Comparison of ENCODE assay signal across 16 cellular contexts in the genomic region with DNA sequence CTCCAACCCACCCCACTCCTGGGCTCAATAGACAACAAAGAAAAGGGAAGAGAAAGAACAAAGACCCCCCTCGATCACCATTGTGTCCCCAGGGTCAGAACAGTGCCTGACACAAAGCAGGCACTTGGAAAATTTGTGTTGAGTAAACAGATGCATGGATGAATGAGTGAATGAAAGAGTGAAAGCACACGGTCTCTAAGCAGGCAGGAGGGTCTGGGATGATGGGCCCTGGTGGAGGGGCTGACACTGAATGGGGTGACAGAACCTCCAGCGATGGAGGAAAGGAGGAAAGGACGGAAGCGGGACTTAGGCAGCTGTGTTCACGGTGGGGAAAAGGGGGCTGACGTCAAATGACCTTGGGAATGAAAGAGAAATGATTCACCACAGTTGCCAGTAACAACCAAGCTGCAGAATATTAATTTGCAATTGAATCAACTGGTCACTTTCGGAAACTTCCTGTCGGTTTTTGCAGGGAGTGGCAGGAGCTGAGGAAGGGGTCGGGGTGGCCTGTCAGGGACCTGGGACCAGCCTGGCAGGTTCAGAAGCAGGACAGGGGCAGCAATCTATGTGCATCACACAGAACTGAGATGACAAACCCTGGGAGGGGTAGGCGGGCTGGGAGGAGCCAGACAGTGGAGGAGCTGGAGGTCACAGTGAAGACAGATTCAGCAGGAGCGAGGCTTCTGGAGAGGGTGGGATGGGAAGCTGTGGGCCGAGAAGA. TPM values are rescaled to one million over a fixed set of nuclear protein-coding genes. Genes with fewer than 3 reads are reported as not detected.
DNase-seq lines count a peak whose midpoint lies in the region; ATAC-seq and TF ChIP-seq lines count a peak whose summit lies in the region.
"Had no signal": no experiment of that assay in that cellular context is flagged by ENCODE, and none has a peak within 500 bp of the region (broad histone marks: within the 10 kb centered on the region; RNA-seq: fewer than 3 reads in every experiment).

No MANE protein-coding gene starts in this region.

- no peak overlapping the region for H2BK5ac ChIP-seq in neuronal stem cell (ENCODE audit: low read length)

- H3K4me1 ChIP-seq in BE2C (peaks cover 7% of the 10 kb centered on the region), NT2/D1 (ENCODE audit: insufficient read depth, insufficient read length) (peaks cover 18% of the 10 kb centered on the region), neuronal stem cell (ENCODE audit: control insufficient read depth in 2 of 2, insufficient read depth in 1 of 2, low read depth in 1 of 2, low read length in 2 of 2) (peaks cover 9 to 19% of the 10 kb centered on the region in 2 donors)
- H3K4me1 ChIP-seq: esophagus squamous epithelium had no signal

- H2BK15ac ChIP-seq in neuronal stem cell (ENCODE audit: low read length) = no peak overlapping the region

- no peak overlapping the region for H2BK12ac ChIP-seq in neuronal stem cell (ENCODE audit: low read length)

- H3K23ac ChIP-seq in neuronal stem cell (ENCODE audit: low read depth, low read length, poor library complexity) = no peak overlapping the region

- H3K9me3 Mint-ChIP-seq in activated T-helper 1 cell treated with anti-CD3 and anti-CD28 coated beads, Interleukin-12 subunit alpha, Interleukin-12 subunit beta, Interleukin-2, Interleukin-4 antibody, amounts not matched to agents 30 ng/mL and 10 ng/mL and 1 ng/mL, durations not matched to agents 14 hours and 24 hours and 36 hours = no peaks in the 10 kb centered on the region
- H3K9me3 Mint-ChIP-seq in immature natural killer cell = no peaks in the 10 kb centered on the region

- H3K14ac ChIP-seq in neuronal stem cell (ENCODE audit: low read length) = no peak overlapping the region

- H2AK5ac ChIP-seq in neuronal stem cell (ENCODE audit: low read depth, low read length) = peak overlapping the region; percentile 21

- H3K79me1 ChIP-seq in neuronal stem cell (ENCODE audit: low read depth, low read length) = no peaks in the 10 kb centered on the region

- peaks cover 9% of the 10 kb centered on the region for H3K27me3 Mint-ChIP-seq in activated T-helper 1 cell treated with anti-CD3 and anti-CD28 coated beads, Interleukin-12 subunit alpha, Interleukin-12 subunit beta, Interleukin-2, Interleukin-4 antibody, amounts not matched to agents 30 ng/mL and 10 ng/mL and 1 ng/mL, durations not matched to agents 14 hours and 24 hours and 36 hours (ENCODE audit: insufficient read depth)
- H3K27me3 Mint-ChIP-seq in immature natural killer cell (ENCODE audit: low read depth in 3 of 3) = peaks cover 3 to 19% (median 5%) of the 10 kb centered on the region in 3 donors

- no peak overlapping the region for H3K4me2 ChIP-seq in neuronal stem cell (ENCODE audit: insufficient read depth, low read length, poor library complexity, severe bottlenecking)

- no peak for ATAC-seq in HG03457 (IDR thresholded peaks at IDR 0.05; ENCODE audit: unreplicated experiment)
- ATAC-seq: activated CD4-positive, CD25-positive, alpha-beta regulatory T cell treated with anti-CD3 and anti-CD28 coated beads, Interleukin-2, amount 50 U/mL, for 24 hours; naive thymus-derived CD4-positive, alpha-beta T cell had no signal

- no peaks in the 10 kb centered on the region for H3K36me3 Mint-ChIP-seq in activated T-helper 1 cell treated with anti-CD3 and anti-CD28 coated beads, Interleukin-12 subunit alpha, Interleukin-12 subunit beta, Interleukin-2, Interleukin-4 antibody, amounts not matched to agents 30 ng/mL and 10 ng/mL and 1 ng/mL, durations not matched to agents 14 hours and 24 hours and 36 hours (ENCODE audit: low read depth)
- no peaks in the 10 kb centered on the region for H3K36me3 Mint-ChIP-seq in immature natural killer cell
- H3K36me3 Mint-ChIP-seq: naive thymus-derived CD4-positive, alpha-beta T cell had no signal

- no CpG with 5 or more reads among the region's 13 CpGs for WGBS in neuronal stem cell (ENCODE audit: extremely low coverage in 2 of 2, insufficient read length in 2 of 2, insufficient replicate concordance in 1 of 2), 2 donors

- peaks cover 1% of the 10 kb centered on the region for H3K4me1 Mint-ChIP-seq in activated T-helper 1 cell treated with anti-CD3 and anti-CD28 coated beads, Interleukin-12 subunit alpha, Interleukin-12 subunit beta, Interleukin-2, Interleukin-4 antibody, amounts not matched to agents 30 ng/mL and 10 ng/mL and 1 ng/mL, durations not matched to agents 14 hours and 24 hours and 36 hours (ENCODE audit: low read depth)
- H3K4me1 Mint-ChIP-seq in immature natural killer cell = no peaks in the 10 kb centered on the region

- H3K9ac ChIP-seq in NT2/D1 (ENCODE audit: insufficient read length, low read depth) = no peak overlapping the region
- no peak overlapping the region for H3K9ac ChIP-seq in neuronal stem cell (ENCODE audit: low read depth, low read length, poor library complexity)

- H3K4me3 ChIP-seq in BE2C (ENCODE audit: low read depth, low read length) (no peak overlapping the region), NT2/D1 (ENCODE audit: insufficient read length, low read depth) (no peak overlapping the region), neuronal stem cell (ENCODE audit: low read length in 2 of 2) (no peak overlapping the region)
- H3K4me3 ChIP-seq: esophagus squamous epithelium, spleen had no signal

- H3K27ac ChIP-seq in neuronal stem cell (replicated peaks; ENCODE audit: low read length) = no peak overlapping the region
- H3K27ac ChIP-seq: esophagus squamous epithelium had no signal

- intact Hi-C loops in activated T-helper 1 cell treated with anti-CD3 and anti-CD28 coated beads, Interleukin-12 subunit alpha, Interleukin-12 subunit beta, Interleukin-2, Interleukin-4 antibody, amounts not matched to agents 30 ng/mL and 10 ng/mL and 1 ng/mL, durations not matched to agents 14 hours and 24 hours and 36 hours (cut with micrococcal nuclease) = no loop called here

- H3K4me3 Mint-ChIP-seq in activated T-helper 1 cell treated with anti-CD3 and anti-CD28 coated beads, Interleukin-12 subunit alpha, Interleukin-12 subunit beta, Interleukin-2, Interleukin-4 antibody, amounts not matched to agents 30 ng/mL and 10 ng/mL and 1 ng/mL, durations not matched to agents 14 hours and 24 hours and 36 hours = no peak overlapping the region
- no peak overlapping the region for H3K4me3 Mint-ChIP-seq in immature natural killer cell
- H3K4me3 Mint-ChIP-seq: naive thymus-derived CD4-positive, alpha-beta T cell had no signal

- no peak overlapping the region for H4K91ac ChIP-seq in neuronal stem cell (ENCODE audit: low read depth, low read length, poor library complexity)

- no peak overlapping the region for H3K18ac ChIP-seq in neuronal stem cell (ENCODE audit: low read length)

- H3K9me3 ChIP-seq in BE2C = no peaks in the 10 kb centered on the region
- peaks cover 10% of the 10 kb centered on the region for H3K9me3 ChIP-seq in NT2/D1 (ENCODE audit: insufficient read depth, low read length)
- peaks cover 0 to 2% of the 10 kb centered on the region in 2 donors for H3K9me3 ChIP-seq in neuronal stem cell (replicated peaks in 1 of 2; ENCODE audit: control insufficient read depth in 2 of 2, insufficient read depth in 1 of 2, low read depth in 1 of 2, low read length in 2 of 2)
- H3K9me3 ChIP-seq: esophagus squamous epithelium, spleen had no signal

- H3K27me3 ChIP-seq in BE2C = no peaks in the 10 kb centered on the region
- peaks cover 86% of the 10 kb centered on the region for H3K27me3 ChIP-seq in NT2/D1 (ENCODE audit: insufficient read depth, insufficient read length)
- H3K27me3 ChIP-seq in neuronal stem cell (ENCODE audit: control insufficient read depth in 3 of 3, insufficient read depth in 3 of 3, low read depth in 1 of 3, low read length in 3 of 3) = no peaks in the 10 kb centered on the region

- no peak for TF ChIP-seq CTCF in BE2C (IDR thresholded peaks at IDR 0.05; ENCODE audit: low read depth, low read length)

- DNase-seq in BE2C (peak; percentile 34), NT2/D1 (ENCODE audit: low read depth, low spot score) (peak; percentile 59), epidermal melanocyte (ENCODE audit: insufficient read length, low spot score) (peak; percentile 14), neuronal stem cell (ENCODE audit: low spot score) (peak; percentile 48), Ammon's horn (ENCODE audit: low spot score) (no peak), immature natural killer cell (no peak)
- no peak for DNase-seq in activated T-helper 1 cell treated with anti-CD3 and anti-CD28 coated beads, Interleukin-12 subunit alpha, Interleukin-12 subunit beta, Interleukin-2, Interleukin-4 antibody, amounts not matched to agents 30 ng/mL and 10 ng/mL and 1 ng/mL, durations not matched to agents 14 hours and 24 hours and 36 hours (ENCODE audit: low spot score)
- DNase-seq: esophagus squamous epithelium; naive thymus-derived CD4-positive, alpha-beta T cell; NCI-H1048; NCI-H82; spleen had no signal

- H2AFZ ChIP-seq in neuronal stem cell (ENCODE audit: low read length) = peak overlapping the region; percentile 13

- no peak overlapping the region for H2BK120ac ChIP-seq in neuronal stem cell (ENCODE audit: low read depth, low read length)

- no peak overlapping the region for H3K27ac Mint-ChIP-seq in activated T-helper 1 cell treated with anti-CD3 and anti-CD28 coated beads, Interleukin-12 subunit alpha, Interleukin-12 subunit beta, Interleukin-2, Interleukin-4 antibody, amounts not matched to agents 30 ng/mL and 10 ng/mL and 1 ng/mL, durations not matched to agents 14 hours and 24 hours and 36 hours
- no peak overlapping the region for H3K27ac Mint-ChIP-seq in immature natural killer cell

- no peak overlapping the region for H4K8ac ChIP-seq in neuronal stem cell (ENCODE audit: low read depth, low read length)

- H3K36me3 ChIP-seq in BE2C = no peaks in the 10 kb centered on the region
- no peaks in the 10 kb centered on the region for H3K36me3 ChIP-seq in NT2/D1 (ENCODE audit: insufficient read depth, insufficient read length, low read length)
- H3K36me3 ChIP-seq in neuronal stem cell (replicated peaks in 1 of 2; ENCODE audit: control insufficient read depth in 2 of 2, insufficient read depth in 2 of 2, low read length in 2 of 2) = no peaks in the 10 kb centered on the region
- H3K36me3 ChIP-seq: esophagus squamous epithelium, spleen had no signal

- no peak overlapping the region for H3K4ac ChIP-seq in neuronal stem cell (ENCODE audit: low read length)

RNA-seq across cellular contexts. Expression of a gene that starts 6.7 kb away (rescaled TPM):
- not detected for polyA plus RNA-seq in BE2C (2012; ENCODE audit: insufficient read depth, insufficient read length, low read depth)
- polyA plus RNA-seq in neuronal stem cell (2013, experiment 1 of 2) = not detected
- polyA plus RNA-seq in neuronal stem cell (2013, experiment 2 of 2) = not detected
- total RNA-seq in activated T-helper 1 cell treated with anti-CD3 and anti-CD28 coated beads, Interleukin-12 subunit alpha, Interleukin-12 subunit beta, Interleukin-2, Interleukin-4 antibody, amounts not matched to agents 30 ng/mL and 10 ng/mL and 1 ng/mL, durations not matched to agents 14 hours and 24 hours and 36 hours = not detected in 2 replicates
- polyA plus RNA-seq in immature natural killer cell = not detected
- total RNA-seq: cardiac septum; esophagus squamous epithelium; naive thymus-derived CD4-positive, alpha-beta T cell; SK-MEL-5; spleen had no signal
- polyA plus RNA-seq: naive thymus-derived CD4-positive, alpha-beta T cell; spleen had no signal

RNA-seq across cellular contexts. Expression of a gene that starts 16.7 kb away (rescaled TPM):
- polyA plus RNA-seq in BE2C (2012; ENCODE audit: insufficient read depth, insufficient read length, low read depth) = 2,463 TPM
- 353 TPM for polyA plus RNA-seq in neuronal stem cell (2013, experiment 1 of 2)
- polyA plus RNA-seq in neuronal stem cell (2013, experiment 2 of 2) = 340 TPM
- total RNA-seq in activated T-helper 1 cell treated with anti-CD3 and anti-CD28 coated beads, Interleukin-12 subunit alpha, Interleukin-12 subunit beta, Interleukin-2, Interleukin-4 antibody, amounts not matched to agents 30 ng/mL and 10 ng/mL and 1 ng/mL, durations not matched to agents 14 hours and 24 hours and 36 hours = 876 and 893 TPM in 2 replicates
- 1,000 to 10,000 TPM in 1 of 3 donors, 100 to 1,000 TPM in 2; 639 to 1,260 (median 915) TPM for polyA plus RNA-seq in immature natural killer cell

RNA-seq across cellular contexts. Expression of a gene that starts 29.0 kb away (rescaled TPM):
- polyA plus RNA-seq in BE2C (2012; ENCODE audit: insufficient read depth, insufficient read length, low read depth) = 0.29 TPM
- 1.5 TPM for polyA plus RNA-seq in neuronal stem cell (2013, experiment 1 of 2)
- 1.5 TPM for polyA plus RNA-seq in neuronal stem cell (2013, experiment 2 of 2)
- total RNA-seq in activated T-helper 1 cell treated with anti-CD3 and anti-CD28 coated beads, Interleukin-12 subunit alpha, Interleukin-12 subunit beta, Interleukin-2, Interleukin-4 antibody, amounts not matched to agents 30 ng/mL and 10 ng/mL and 1 ng/mL, durations not matched to agents 14 hours and 24 hours and 36 hours = not detected in 2 replicates
- polyA plus RNA-seq in immature natural killer cell = not detected
- polyA plus RNA-seq: naive thymus-derived CD4-positive, alpha-beta T cell had no signal

Comparison
In these comparisons a context has a peak if more than half of its experiments do, and no peak if none do; other contexts are left out.
1. DNase-seq: peak in BE2C (single experiment), NT2/D1 (single experiment), epidermal melanocyte (single experiment) and neuronal stem cell (single experiment); none in Ammon's horn (single experiment), activated T-helper 1 cell treated with anti-CD3 and anti-CD28 coated beads, Interleukin-12 subunit alpha, Interleukin-12 subunit beta, Interleukin-2, Interleukin-4 antibody, amounts not matched to agents 30 ng/mL and 10 ng/mL and 1 ng/mL, durations not matched to agents 14 hours and 24 hours and 36 hours (single experiment) and immature natural killer cell (0 of 3).